In genomic region chr9:133417541-133418461, GRCh38 we compare ENCODE assay signal across 8 cellular contexts. TPM values are rescaled to one million over a fixed set of nuclear protein-coding genes. Genes with fewer than 3 reads are reported as not detected.
DNase-seq lines count a peak whose midpoint lies in the region; ATAC-seq and TF ChIP-seq lines count a peak whose summit lies in the region.

Gene REXO4 (minus strand): TSS chr9:133418010. CDS start chr9:133417844, 166 bp downstream.

- H3K9me3 ChIP-seq in adipocyte (ENCODE audit: control insufficient read depth, low read length) (no peaks in the 10 kb centered on the region), heart left ventricle (no peaks in the 10 kb centered on the region), upper lobe of left lung (no peaks in the 10 kb centered on the region)

- H3K9ac ChIP-seq in adipocyte (ENCODE audit: low read length): peak within 1 kb of the TSS; percentile 93

- ATAC-seq in heart left ventricle (peak; percentile 88 to 98 (median 96)), upper lobe of left lung (ENCODE audit: low FRiP score in 2 of 2) (peak; percentile 93 to 96)

- H3K4me3 ChIP-seq in GM08714 (ENCODE audit: low read length): peak within 1 kb of the TSS; percentile 86
- H3K4me3 ChIP-seq in HFF-Myc (replicated peaks; ENCODE audit: low read depth, low read length): peak within 1 kb of the TSS; percentile 99
- H3K4me3 ChIP-seq in adipocyte (ENCODE audit: low read length): peak within 1 kb of the TSS; percentile 95
- peak within 1 kb of the TSS; percentile 68 to 97 (median 84) for H3K4me3 ChIP-seq in heart left ventricle
- H3K4me3 ChIP-seq in upper lobe of left lung: peak within 1 kb of the TSS; percentile 86 to 95 (median 88)

- intact Hi-C loops in heart left ventricle (cut with DNase I): loop anchor here in 3 of 10 donors (2.0 to 10.0 kb wide), 3 partner anchors 40 to 47 kb away; partner anchors contain the start of genes STKLD1 (in 1 of the 3) and SURF4 (in 1 of the 3)
- intact Hi-C loops in posterior vena cava (cut with DNase I): loop anchor here in 1 of 2 donors (1.0 to 5.0 kb wide), 2 partner anchors 34 to 610 kb away; partner anchors contain the start of gene BRD3OS

- no peak for TF ChIP-seq EP300 in upper lobe of left lung (IDR thresholded peaks at IDR 0.05)

- no peak for TF ChIP-seq CTCF in HFF-Myc (IDR thresholded peaks at IDR 0.05; ENCODE audit: low read depth, low read length, missing control alignments)
- TF ChIP-seq CTCF in heart left ventricle (IDR thresholded peaks at IDR 0.05): peak in 1 of 12 donors; percentile 10
- TF ChIP-seq CTCF in upper lobe of left lung (IDR thresholded peaks at IDR 0.05): peak in 2 of 6 experiments; percentile 11 to 23

- H3K27me3 ChIP-seq in adipocyte (replicated peaks; ENCODE audit: control insufficient read depth, insufficient read depth, low read length) (no peaks in the 10 kb centered on the region), heart left ventricle (no peaks in the 10 kb centered on the region), upper lobe of left lung (no peaks in the 10 kb centered on the region)

- H3K4me1 ChIP-seq in adipocyte (ENCODE audit: control insufficient read depth, insufficient read depth, low read length) (peaks cover 15% of the 10 kb centered on the region), heart left ventricle (peaks cover 6 to 31% (median 19%) of the 10 kb centered on the region in 12 donors), upper lobe of left lung (peaks cover 19 to 41% (median 25%) of the 10 kb centered on the region in 4 donors)

- peak within 1 kb of the TSS; percentile 29 to 92 (median 84) for H3K27ac ChIP-seq in heart left ventricle
- H3K27ac ChIP-seq in upper lobe of left lung: peak within 1 kb of the TSS; percentile 69 to 90 (median 87)

- 0 to 1% (median 1%) methylated on average over 69 to 75 of the region's 75 CpGs for WGBS in heart left ventricle, 4 donors
- WGBS in upper lobe of left lung, 2 donors: 1% methylated on average over 41 to 44 of the region's 75 CpGs

- DNase-seq in HFF-Myc (ENCODE audit: extremely low read depth, low read depth) (peak; percentile 72), NCI-H1092 (lab: John Stamatoyannopoulos, UW) (peak; percentile 81), T follicular helper cell (ENCODE audit: low read depth) (peak; percentile 66), adipocyte (ENCODE audit: low read depth) (peak; percentile 92), heart left ventricle (peak; percentile 83 to 90 (median 86)), posterior vena cava (ENCODE audit: low spot score) (peak; percentile 95), upper lobe of left lung (peak; percentile 77 to 93)

- H3K36me3 ChIP-seq in adipocyte (ENCODE audit: control insufficient read depth, insufficient read depth, low read length, severe bottlenecking) (peaks cover 24% of the 10 kb centered on the region), heart left ventricle (peaks cover 0 to 34% (median 26%) of the 10 kb centered on the region in 9 donors), upper lobe of left lung (peaks cover 0 to 31% (median 17%) of the 10 kb centered on the region in 4 donors)

- TF ChIP-seq POLR2A in heart left ventricle (IDR thresholded peaks at IDR 0.05): peak in 1 of 2 donors; percentile 52
- peak in 2 of 4 donors; percentile 40 to 59 for TF ChIP-seq POLR2A in upper lobe of left lung (IDR thresholded peaks at IDR 0.05)

RNA-seq across cellular contexts. Expression of gene REXO4, which starts in this region (rescaled TPM):
- total RNA-seq in heart left ventricle: 10 to 100 TPM in 8 of 9 donors, 1 to 10 TPM in 1; 9.6 to 21.5 (median 13.7) TPM
- 10 to 100 TPM; 10.7 to 30.6 TPM for polyA plus RNA-seq in heart left ventricle
- total RNA-seq in posterior vena cava: 10 to 100 TPM; 10.4 to 11.1 TPM
- 10 to 100 TPM; 14.7 to 34.3 (median 23.1) TPM for total RNA-seq in upper lobe of left lung

Comparison
In these comparisons a context has a peak if more than half of its experiments do, and no peak if none do; other contexts are left out.
1. Peak in every context shown above with its lines: DNase-seq, ATAC-seq, H3K4me3 ChIP-seq and H3K27ac ChIP-seq.